Comparison of ENCODE assay signal across 8 cellular contexts in the genomic region with DNA sequence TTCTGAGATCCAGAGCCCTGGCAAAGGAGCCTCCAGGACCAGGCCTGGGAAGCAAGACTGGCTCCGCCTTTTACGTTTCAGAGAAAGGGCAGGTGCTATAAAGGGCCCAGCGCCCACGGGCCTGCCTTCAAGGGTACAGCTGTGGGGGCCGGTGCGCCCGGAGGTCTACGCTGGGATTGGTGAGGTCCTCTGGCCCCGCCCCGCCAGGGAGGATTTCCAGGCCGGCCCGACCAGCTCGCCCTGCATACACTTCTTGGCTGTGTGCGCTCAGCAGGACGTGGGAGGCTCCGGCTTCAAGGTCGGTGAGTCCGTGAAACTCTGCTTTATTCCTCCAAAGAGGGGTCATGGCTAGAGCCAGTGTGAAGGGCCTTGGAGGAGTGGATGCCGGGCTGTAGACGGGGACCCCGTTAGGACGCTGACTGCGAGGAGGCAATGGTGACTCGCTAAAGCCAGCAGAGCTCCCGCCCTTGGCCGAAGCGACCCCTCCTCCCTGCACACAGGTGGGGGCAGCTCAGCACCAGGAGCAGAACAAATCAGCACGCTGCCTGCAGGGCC. TPM values are rescaled to one million over a fixed set of nuclear protein-coding genes. Genes with fewer than 3 reads are reported as not detected.
DNase-seq lines count a peak whose midpoint lies in the region; ATAC-seq lines count a peak whose summit lies in the region.

A gene (plus strand): TSS at position 243 of the 555 bp plus-strand sequence. CDS start 17,811 bp downstream, outside the sequence.

- H3K36me3 ChIP-seq in duodenal mucosa (ENCODE audit: control insufficient read depth in 1 of 2, insufficient read depth in 2 of 2, low read length in 2 of 2), result no peaks in the 10 kb centered on the region
- no peaks in the 10 kb centered on the region for H3K36me3 ChIP-seq in subcutaneous abdominal adipose tissue (ENCODE audit: control insufficient read depth in 5 of 5, insufficient read depth in 5 of 5, low read length in 5 of 5)

- no peaks in the 10 kb centered on the region for H3K9me3 ChIP-seq in duodenal mucosa (ENCODE audit: control insufficient read depth in 1 of 2, low read length in 2 of 2)
- H3K9me3 ChIP-seq in subcutaneous abdominal adipose tissue (ENCODE audit: control insufficient read depth in 5 of 5, low read length in 5 of 5), result no peaks in the 10 kb centered on the region

- H3K27me3 ChIP-seq in duodenal mucosa (ENCODE audit: control insufficient read depth in 1 of 2, insufficient read depth in 2 of 2, low read length in 2 of 2) (no peaks in the 10 kb centered on the region), subcutaneous abdominal adipose tissue (ENCODE audit: control insufficient read depth in 5 of 5, insufficient read depth in 4 of 5, low read length in 5 of 5) (no peaks in the 10 kb centered on the region)

- H3K9ac ChIP-seq in duodenal mucosa (ENCODE audit: low read depth in 1 of 2, low read length in 2 of 2) (peak within 1 kb of the TSS; percentile 29 to 38), subcutaneous abdominal adipose tissue (ENCODE audit: low read length in 5 of 5) (peak within 1 kb of the TSS; percentile 48 to 82 (median 66))

- ATAC-seq in left colon, result peak; percentile 96
- no peak for ATAC-seq in GM21717 (IDR thresholded peaks at IDR 0.05; ENCODE audit: unreplicated experiment)

- H3K27ac ChIP-seq in duodenal mucosa (ENCODE audit: low read depth, low read length) (no peak within 1 kb of the TSS), subcutaneous abdominal adipose tissue (ENCODE audit: low read depth, low read length) (peak within 1 kb of the TSS; percentile 81)

- peak; percentile 82 for DNase-seq in NCI-H2029 (lab: John Stamatoyannopoulos, UW)
- DNase-seq in left colon, result peak; percentile 57 to 72
- no peak for DNase-seq in effector CD8-positive, alpha-beta T cell (lab: John Stamatoyannopoulos, UW)
- DNase-seq in DMS 273 (lab: John Stamatoyannopoulos, UW; ENCODE audit: unreplicated experiment), result no peak
- no peak for DNase-seq in NCI-H524 treated with DMSO at 0.1 percent for 48 hours (lab: John Stamatoyannopoulos, UW)

- H3K4me3 ChIP-seq in duodenal mucosa (ENCODE audit: low read depth in 1 of 2, low read length in 2 of 2) (peak within 1 kb of the TSS; percentile 50 to 62), subcutaneous abdominal adipose tissue (ENCODE audit: low read depth in 1 of 5, low read length in 5 of 5) (peak within 1 kb of the TSS; percentile 55 to 70 (median 63))

- intact Hi-C loops in left colon (cut with DNase I, micrococcal nuclease), result no loop called here

- peaks cover 7 to 9% of the 10 kb centered on the region in 2 donors for H3K4me1 ChIP-seq in duodenal mucosa (ENCODE audit: control insufficient read depth in 1 of 2, insufficient read depth in 2 of 2, low read length in 2 of 2)
- peaks cover 0 to 42% (median 36%) of the 10 kb centered on the region in 5 donors for H3K4me1 ChIP-seq in subcutaneous abdominal adipose tissue (ENCODE audit: control insufficient read depth in 5 of 5, insufficient read depth in 5 of 5, low read length in 5 of 5)

RNA-seq across cellular contexts. Expression of the gene that starts here (rescaled TPM):
- 1 to 10 TPM in 1 of 2 donors, under 1 TPM in 1; 0.64 to 2.0 TPM for total RNA-seq in left colon

Comparison
In these comparisons a context has a peak if more than half of its experiments do, and no peak if none do; other contexts are left out.
1. DNase-seq: peak in NCI-H2029 (single experiment) and left colon (2 of 2); none in effector CD8-positive, alpha-beta T cell (single experiment), DMS 273 (single experiment) and NCI-H524 treated with DMSO at 0.1 percent for 48 hours (single experiment).